Comparison of ENCODE assay signal across 8 cellular contexts in genomic region chr16:56589141-56590039, GRCh38. TPM values are rescaled to one million over a fixed set of nuclear protein-coding genes. Genes with fewer than 3 reads are reported as not detected.
DNase-seq lines count a peak whose midpoint lies in the region; ATAC-seq and TF ChIP-seq lines count a peak whose summit lies in the region.

Gene MT3 (plus strand): TSS chr16:56589528. CDS start chr16:56589591, 63 bp downstream.

- no peaks in the 10 kb centered on the region for H3K4me1 ChIP-seq in prostate gland (replicated peaks)

- H3K9me3 ChIP-seq in prostate gland = no peaks in the 10 kb centered on the region

- H3K27me3 Mint-ChIP-seq in activated T-helper 2 cell treated with anti-CD3 and anti-CD28 coated beads, Interferon-gamma antibody, Interleukin-2, Interleukin-4, amounts not matched to agents 10 μg/mL and 5 μg/mL and 100 μg/mL, durations not matched to agents 14 hours and 24 hours and 36 hours (ENCODE audit: low read depth) = peaks cover 35% of the 10 kb centered on the region

- H3K27ac ChIP-seq in prostate gland = no peak within 1 kb of the TSS

- intact Hi-C loops in activated T-helper 2 cell treated with anti-CD3 and anti-CD28 coated beads, Interferon-gamma antibody, Interleukin-2, Interleukin-4, amounts not matched to agents 10 μg/mL and 5 μg/mL and 100 μg/mL, durations not matched to agents 14 hours and 24 hours and 36 hours (cut with micrococcal nuclease) = no loop called here
- intact Hi-C loops in left cardiac atrium (cut with DNase I) (no loop called here), prostate gland (cut with DNase I) (no loop called here)

- TF ChIP-seq CTCF in prostate gland (IDR thresholded peaks at IDR 0.05) = no peak

- 4% methylated on average over 82 of the region's 87 CpGs for WGBS in prostate gland

- peak within 1 kb of the TSS; percentile 24 to 44 for H3K4me3 ChIP-seq in prostate gland

- ATAC-seq in left cardiac atrium (peak; percentile 50), GM21367 (IDR thresholded peaks at IDR 0.05; ENCODE audit: unreplicated experiment) (no peak)

- DNase-seq in CD1c-positive myeloid dendritic cell (ENCODE audit: extremely low spot score) (peak; percentile 7), NCI-H128 (lab: John Stamatoyannopoulos, UW; ENCODE audit: unreplicated experiment) (peak; percentile 27), left cardiac atrium (no peak), prostate gland (ENCODE audit: low spot score) (peak; percentile 26), NCI-H226 (no peak), foreskin melanocyte (no peak)
- no peak for DNase-seq in activated T-helper 2 cell treated with anti-CD3 and anti-CD28 coated beads, Interferon-gamma antibody, Interleukin-2, Interleukin-4, amounts not matched to agents 10 μg/mL and 5 μg/mL and 100 μg/mL, durations not matched to agents 14 hours and 24 hours and 36 hours (ENCODE audit: low spot score)

- TF ChIP-seq POLR2A in prostate gland (IDR thresholded peaks at IDR 0.05) = no peak

- no peaks in the 10 kb centered on the region for H3K36me3 Mint-ChIP-seq in activated T-helper 2 cell treated with anti-CD3 and anti-CD28 coated beads, Interferon-gamma antibody, Interleukin-2, Interleukin-4, amounts not matched to agents 10 μg/mL and 5 μg/mL and 100 μg/mL, durations not matched to agents 14 hours and 24 hours and 36 hours (ENCODE audit: low read depth)

- no peak within 1 kb of the TSS for H3K27ac Mint-ChIP-seq in activated T-helper 2 cell treated with anti-CD3 and anti-CD28 coated beads, Interferon-gamma antibody, Interleukin-2, Interleukin-4, amounts not matched to agents 10 μg/mL and 5 μg/mL and 100 μg/mL, durations not matched to agents 14 hours and 24 hours and 36 hours

- peaks cover 14% of the 10 kb centered on the region for H3K4me1 Mint-ChIP-seq in activated T-helper 2 cell treated with anti-CD3 and anti-CD28 coated beads, Interferon-gamma antibody, Interleukin-2, Interleukin-4, amounts not matched to agents 10 μg/mL and 5 μg/mL and 100 μg/mL, durations not matched to agents 14 hours and 24 hours and 36 hours (ENCODE audit: low read depth)

- peak within 1 kb of the TSS; percentile 84 for H3K4me3 Mint-ChIP-seq in activated T-helper 2 cell treated with anti-CD3 and anti-CD28 coated beads, Interferon-gamma antibody, Interleukin-2, Interleukin-4, amounts not matched to agents 10 μg/mL and 5 μg/mL and 100 μg/mL, durations not matched to agents 14 hours and 24 hours and 36 hours (ENCODE audit: low read depth)

- no peaks in the 10 kb centered on the region for H3K36me3 ChIP-seq in prostate gland

- H3K9me3 Mint-ChIP-seq in activated T-helper 2 cell treated with anti-CD3 and anti-CD28 coated beads, Interferon-gamma antibody, Interleukin-2, Interleukin-4, amounts not matched to agents 10 μg/mL and 5 μg/mL and 100 μg/mL, durations not matched to agents 14 hours and 24 hours and 36 hours = no peaks in the 10 kb centered on the region

- H3K27me3 ChIP-seq in prostate gland (replicated peaks; ENCODE audit: insufficient read depth) = no peaks in the 10 kb centered on the region

RNA-seq across cellular contexts. Expression of gene MT3, which starts in this region (rescaled TPM):
- total RNA-seq in activated T-helper 2 cell treated with anti-CD3 and anti-CD28 coated beads, Interferon-gamma antibody, Interleukin-2, Interleukin-4, amounts not matched to agents 10 μg/mL and 5 μg/mL and 100 μg/mL, durations not matched to agents 14 hours and 24 hours and 36 hours = 7.5 and 7.9 TPM in 2 replicates
- total RNA-seq in left cardiac atrium (10 to 100 TPM in 1 of 2 donors, 1 to 10 TPM in 1; 8.2 to 11.5 TPM), prostate gland (1 to 10 TPM in 1 of 2 donors, not detected in 1; 1.6 TPM)

Comparison
In these comparisons a context has a peak if more than half of its experiments do, and no peak if none do; other contexts are left out.
1. DNase-seq: peak in CD1c-positive myeloid dendritic cell (single experiment), NCI-H128 (single experiment) and prostate gland (single experiment); none in activated T-helper 2 cell treated with anti-CD3 and anti-CD28 coated beads, Interferon-gamma antibody, Interleukin-2, Interleukin-4, amounts not matched to agents 10 μg/mL and 5 μg/mL and 100 μg/mL, durations not matched to agents 14 hours and 24 hours and 36 hours (single experiment), left cardiac atrium (single experiment), NCI-H226 (single experiment) and foreskin melanocyte (single experiment).